Comparison of ENCODE assay signal across 1 cellular context in the genomic region with DNA sequence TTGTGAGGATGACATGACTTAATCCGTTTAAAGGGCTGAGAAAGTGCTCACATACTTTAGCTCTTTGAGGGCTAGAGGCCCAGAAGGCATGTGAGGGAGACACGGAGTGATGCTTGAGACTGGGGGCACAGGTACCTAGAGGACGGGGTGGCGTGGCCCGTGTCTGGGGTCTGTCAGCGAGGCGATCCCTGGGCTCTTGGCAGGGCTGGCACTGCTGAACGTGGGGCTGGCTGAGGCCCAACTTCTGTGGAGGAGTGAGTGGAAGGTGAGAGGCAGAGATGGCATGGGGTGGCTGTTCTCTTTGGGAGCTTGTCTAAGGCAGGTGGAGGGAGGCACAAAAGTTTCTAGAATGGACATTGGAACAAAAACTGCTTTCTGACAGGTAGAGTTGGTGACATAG.
TF ChIP-seq lines count a peak whose summit lies in the region.

No MANE protein-coding gene starts in this region.

TF ChIP-seq in WTC11, 78 proteins besides CTCF, POLR2A, EP300 and RAD21 (continued from another document):
- TF ChIP-seq, protein P1, sequence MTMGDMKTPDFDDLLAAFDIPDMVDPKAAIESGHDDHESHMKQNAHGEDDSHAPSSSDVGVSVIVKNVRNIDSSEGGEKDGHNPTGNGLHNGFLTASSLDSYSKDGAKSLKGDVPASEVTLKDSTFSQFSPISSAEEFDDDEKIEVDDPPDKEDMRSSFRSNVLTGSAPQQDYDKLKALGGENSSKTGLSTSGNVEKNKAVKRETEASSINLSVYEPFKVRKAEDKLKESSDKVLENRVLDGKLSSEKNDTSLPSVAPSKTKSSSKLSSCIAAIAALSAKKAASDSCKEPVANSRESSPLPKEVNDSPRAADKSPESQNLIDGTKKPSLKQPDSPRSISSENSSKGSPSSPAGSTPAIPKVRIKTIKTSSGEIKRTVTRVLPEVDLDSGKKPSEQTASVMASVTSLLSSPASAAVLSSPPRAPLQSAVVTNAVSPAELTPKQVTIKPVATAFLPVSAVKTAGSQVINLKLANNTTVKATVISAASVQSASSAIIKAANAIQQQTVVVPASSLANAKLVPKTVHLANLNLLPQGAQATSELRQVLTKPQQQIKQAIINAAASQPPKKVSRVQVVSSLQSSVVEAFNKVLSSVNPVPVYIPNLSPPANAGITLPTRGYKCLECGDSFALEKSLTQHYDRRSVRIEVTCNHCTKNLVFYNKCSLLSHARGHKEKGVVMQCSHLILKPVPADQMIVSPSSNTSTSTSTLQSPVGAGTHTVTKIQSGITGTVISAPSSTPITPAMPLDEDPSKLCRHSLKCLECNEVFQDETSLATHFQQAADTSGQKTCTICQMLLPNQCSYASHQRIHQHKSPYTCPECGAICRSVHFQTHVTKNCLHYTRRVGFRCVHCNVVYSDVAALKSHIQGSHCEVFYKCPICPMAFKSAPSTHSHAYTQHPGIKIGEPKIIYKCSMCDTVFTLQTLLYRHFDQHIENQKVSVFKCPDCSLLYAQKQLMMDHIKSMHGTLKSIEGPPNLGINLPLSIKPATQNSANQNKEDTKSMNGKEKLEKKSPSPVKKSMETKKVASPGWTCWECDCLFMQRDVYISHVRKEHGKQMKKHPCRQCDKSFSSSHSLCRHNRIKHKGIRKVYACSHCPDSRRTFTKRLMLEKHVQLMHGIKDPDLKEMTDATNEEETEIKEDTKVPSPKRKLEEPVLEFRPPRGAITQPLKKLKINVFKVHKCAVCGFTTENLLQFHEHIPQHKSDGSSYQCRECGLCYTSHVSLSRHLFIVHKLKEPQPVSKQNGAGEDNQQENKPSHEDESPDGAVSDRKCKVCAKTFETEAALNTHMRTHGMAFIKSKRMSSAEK (CRISPR knock-in tag; IDR thresholded peaks at IDR 0.05; ENCODE audit: borderline replicate concordance): no peak
- TF ChIP-seq NR3C1 (CRISPR knock-in tag; conservative IDR thresholded peaks at IDR 0.05; ENCODE audit: low read depth) (no peak), CBFB (CRISPR knock-in tag; IDR thresholded peaks at IDR 0.05; ENCODE audit: low read depth) (no peak)
